In genomic region chr4:1309261-1310010, GRCh38 we compare ENCODE assay signal across 8 cellular contexts. TPM values are rescaled to one million over a fixed set of nuclear protein-coding genes. Genes with fewer than 3 reads are reported as not detected.
DNase-seq lines count a peak whose midpoint lies in the region; FAIRE-seq lines count a peak whose summit lies in the region.

No MANE protein-coding gene starts in this region.

- peak overlapping the region in 1 of 2 donors; percentile 49 for H3K9ac ChIP-seq in mucosa of rectum (ENCODE audit: low read depth in 1 of 2, low read length in 2 of 2)

- no peaks in the 10 kb centered on the region for H3K27me3 Mint-ChIP-seq in activated T-helper 2 cell treated with anti-CD3 and anti-CD28 coated beads, Interferon-gamma antibody, Interleukin-2, Interleukin-4, amounts not matched to agents 10 μg/mL and 5 μg/mL and 100 μg/mL, durations not matched to agents 14 hours and 24 hours and 36 hours (ENCODE audit: low read depth)

- peak; percentile 80 for FAIRE-seq in GM19239 (lab: Jason Lieb, UNC)

- intact Hi-C loops in activated T-helper 2 cell treated with anti-CD3 and anti-CD28 coated beads, Interferon-gamma antibody, Interleukin-2, Interleukin-4, amounts not matched to agents 10 μg/mL and 5 μg/mL and 100 μg/mL, durations not matched to agents 14 hours and 24 hours and 36 hours (cut with micrococcal nuclease), result loop anchor here (1.0 to 2.0 kb wide), 2 partner anchors 37 to 42 kb away; partner anchors contain the start of gene UVSSA

- peak overlapping the region; percentile 52 for H3K4me3 Mint-ChIP-seq in activated T-helper 2 cell treated with anti-CD3 and anti-CD28 coated beads, Interferon-gamma antibody, Interleukin-2, Interleukin-4, amounts not matched to agents 10 μg/mL and 5 μg/mL and 100 μg/mL, durations not matched to agents 14 hours and 24 hours and 36 hours (ENCODE audit: low read depth)

- no peaks in the 10 kb centered on the region for H3K9me3 Mint-ChIP-seq in activated T-helper 2 cell treated with anti-CD3 and anti-CD28 coated beads, Interferon-gamma antibody, Interleukin-2, Interleukin-4, amounts not matched to agents 10 μg/mL and 5 μg/mL and 100 μg/mL, durations not matched to agents 14 hours and 24 hours and 36 hours

- peak overlapping the region; percentile 31 to 49 for H3K4me3 ChIP-seq in mucosa of rectum (ENCODE audit: low read length in 2 of 2)

- DNase-seq in GM19239 (ENCODE audit: insufficient read length, low spot score) (peak; percentile 98), NCI-H2196 (lab: John Stamatoyannopoulos, UW; ENCODE audit: unreplicated experiment) (peak; percentile 69), fibroblast of gingiva (ENCODE audit: low read depth) (peak; percentile 95), NCI-H1694 (lab: John Stamatoyannopoulos, UW) (no peak), DMS53 (lab: John Stamatoyannopoulos, UW) (no peak)
- peak; percentile 36 for DNase-seq in activated T-helper 2 cell treated with anti-CD3 and anti-CD28 coated beads, Interferon-gamma antibody, Interleukin-2, Interleukin-4, amounts not matched to agents 10 μg/mL and 5 μg/mL and 100 μg/mL, durations not matched to agents 14 hours and 24 hours and 36 hours (ENCODE audit: low spot score)
- peak; percentile 75 for DNase-seq in stimulated activated CD8-positive, alpha-beta memory T cell treated with anti-CD3 and anti-CD28 coated beads, Interleukin-4, amount 100 ng/mL, for 48 hours

- H3K27ac ChIP-seq in mucosa of rectum (ENCODE audit: low read depth in 2 of 2, low read length in 2 of 2), result peak overlapping the region in 1 of 2 donors; percentile 52

- peaks cover 34% of the 10 kb centered on the region for H3K4me1 Mint-ChIP-seq in activated T-helper 2 cell treated with anti-CD3 and anti-CD28 coated beads, Interferon-gamma antibody, Interleukin-2, Interleukin-4, amounts not matched to agents 10 μg/mL and 5 μg/mL and 100 μg/mL, durations not matched to agents 14 hours and 24 hours and 36 hours (ENCODE audit: low read depth)

- H3K4me1 ChIP-seq in mucosa of rectum (ENCODE audit: control insufficient read depth in 2 of 2, insufficient read depth in 2 of 2, low read length in 2 of 2), result peaks cover 16 to 34% of the 10 kb centered on the region in 2 donors

- no peaks in the 10 kb centered on the region for H3K27me3 ChIP-seq in mucosa of rectum (ENCODE audit: control insufficient read depth in 2 of 2, insufficient read depth in 2 of 2, low read length in 2 of 2)

- peaks cover 26 to 30% of the 10 kb centered on the region in 2 donors for H3K36me3 ChIP-seq in mucosa of rectum (ENCODE audit: control insufficient read depth in 2 of 2, insufficient read depth in 2 of 2, low read length in 2 of 2)

- H3K27ac Mint-ChIP-seq in activated T-helper 2 cell treated with anti-CD3 and anti-CD28 coated beads, Interferon-gamma antibody, Interleukin-2, Interleukin-4, amounts not matched to agents 10 μg/mL and 5 μg/mL and 100 μg/mL, durations not matched to agents 14 hours and 24 hours and 36 hours, result peak overlapping the region; percentile 26

- H3K9me3 ChIP-seq in mucosa of rectum (ENCODE audit: control insufficient read depth in 2 of 2, low read length in 2 of 2), result no peaks in the 10 kb centered on the region

- H3K36me3 Mint-ChIP-seq in activated T-helper 2 cell treated with anti-CD3 and anti-CD28 coated beads, Interferon-gamma antibody, Interleukin-2, Interleukin-4, amounts not matched to agents 10 μg/mL and 5 μg/mL and 100 μg/mL, durations not matched to agents 14 hours and 24 hours and 36 hours (ENCODE audit: low read depth), result peaks cover 46% of the 10 kb centered on the region

RNA-seq across cellular contexts. Expression of gene MAEA, which starts 19.7 kb away (rescaled TPM):
- 59.2 and 62.8 TPM in 2 replicates for total RNA-seq in activated T-helper 2 cell treated with anti-CD3 and anti-CD28 coated beads, Interferon-gamma antibody, Interleukin-2, Interleukin-4, amounts not matched to agents 10 μg/mL and 5 μg/mL and 100 μg/mL, durations not matched to agents 14 hours and 24 hours and 36 hours

RNA-seq across cellular contexts. Expression of gene UVSSA, which starts 37.6 kb away (rescaled TPM):
- 23.3 and 23.5 TPM in 2 replicates for total RNA-seq in activated T-helper 2 cell treated with anti-CD3 and anti-CD28 coated beads, Interferon-gamma antibody, Interleukin-2, Interleukin-4, amounts not matched to agents 10 μg/mL and 5 μg/mL and 100 μg/mL, durations not matched to agents 14 hours and 24 hours and 36 hours

Comparison
In these comparisons a context has a peak if more than half of its experiments do, and no peak if none do; other contexts are left out.
1. DNase-seq: peak in GM19239 (single experiment), NCI-H2196 (single experiment), activated T-helper 2 cell treated with anti-CD3 and anti-CD28 coated beads, Interferon-gamma antibody, Interleukin-2, Interleukin-4, amounts not matched to agents 10 μg/mL and 5 μg/mL and 100 μg/mL, durations not matched to agents 14 hours and 24 hours and 36 hours (single experiment), fibroblast of gingiva (single experiment) and stimulated activated CD8-positive, alpha-beta memory T cell treated with anti-CD3 and anti-CD28 coated beads, Interleukin-4, amount 100 ng/mL, for 48 hours (single experiment); none in NCI-H1694 (single experiment) and DMS53 (single experiment).